21 cellular contexts compared by ENCODE assay signal in genomic region chr7:19020062-19020461, GRCh38.
"Had no signal": no experiment of that assay in that cellular context is flagged by ENCODE, and none has a peak within 500 bp of the region (broad histone marks: within the 10 kb centered on the region; RNA-seq: fewer than 3 reads in every experiment).

No MANE protein-coding gene starts in this region.

- H3K4me1 ChIP-seq: adrenal gland, colonic mucosa, esophagus squamous epithelium, right atrium auricular region, vagina had no signal

- FAIRE-seq: endometrium had no signal

- DNase-seq: activated CD4-positive, alpha-beta T cell treated with anti-CD3 and anti-CD28 coated beads for 1 hour; activated CD4-positive, alpha-beta T cell treated with anti-CD3 and anti-CD28 coated beads, Interleukin-2, amount 50 U/mL, for 4 hours; activated naive CD4-positive, alpha-beta T cell treated with anti-CD3 and anti-CD28 coated beads, Interleukin-2, amount 50 U/mL, for 16 hours; activated T-cell treated with anti-CD3 and anti-CD28 coated beads, Interleukin-2, amount 50 U/mL, for 24 hours; adrenal gland; central memory CD4-positive, alpha-beta T cell; colonic mucosa; esophagus squamous epithelium; foreskin fibroblast; head of caudate nucleus; posterior cingulate gyrus; stimulated activated CD4-positive, alpha-beta T cell treated with anti-CD3 and anti-CD28 coated beads, Interleukin-15, amount 100 ng/mL, for 24 hours; stimulated activated CD4-positive, alpha-beta T cell treated with anti-CD3 and anti-CD28 coated beads, Interleukin-4, amount 100 ng/mL, for 24 hours; stimulated activated naive CD4-positive, alpha-beta T cell; tibial artery had no signal

- ATAC-seq: natural killer cell treated with Interleukin-12 subunit alpha and Interleukin-12 subunit beta and Interleukin-15 and Interleukin-18, amount 100 ng/mL, for 72 hours had no signal

- H3K4me3 Mint-ChIP-seq: activated T-cell treated with anti-CD3 and anti-CD28 coated beads, Interleukin-2, amount 50 U/mL, for 24 hours; natural killer cell treated with Interleukin-12 subunit alpha and Interleukin-12 subunit beta and Interleukin-15 and Interleukin-18, amount 100 ng/mL, for 72 hours had no signal

- H3K27ac Mint-ChIP-seq: activated T-cell treated with anti-CD3 and anti-CD28 coated beads, Interleukin-2, amount 50 U/mL, for 24 hours; natural killer cell treated with Interleukin-12 subunit alpha and Interleukin-12 subunit beta and Interleukin-15 and Interleukin-18, amount 100 ng/mL, for 72 hours had no signal

- H3K27me3 Mint-ChIP-seq: activated T-cell treated with anti-CD3 and anti-CD28 coated beads, Interleukin-2, amount 50 U/mL, for 24 hours; natural killer cell treated with Interleukin-12 subunit alpha and Interleukin-12 subunit beta and Interleukin-15 and Interleukin-18, amount 100 ng/mL, for 72 hours had no signal

- H3K27me3 ChIP-seq: adrenal gland, colonic mucosa, esophagus squamous epithelium, right atrium auricular region, tibial artery, vagina had no signal

- H3K27ac ChIP-seq: adrenal gland, colonic mucosa, esophagus squamous epithelium, right atrium auricular region, skin epidermis, tibial artery, vagina, VCaP had no signal
